ENCODE assay signal across 16 cellular contexts in genomic region chr10:86392723-86393094, GRCh38. TPM values are rescaled to one million over a fixed set of nuclear protein-coding genes. Genes with fewer than 3 reads are reported as not detected.
DNase-seq lines count a peak whose midpoint lies in the region; ATAC-seq and TF ChIP-seq lines count a peak whose summit lies in the region.
"Had no signal": no experiment of that assay in that cellular context is flagged by ENCODE, and none has a peak within 500 bp of the region (broad histone marks: within the 10 kb centered on the region; RNA-seq: fewer than 3 reads in every experiment).

No MANE protein-coding gene starts in this region.

- H3K4me2 ChIP-seq in trophoblast cell (ENCODE audit: low read length) = no peak overlapping the region

- TF ChIP-seq POLR2A in GM18526 (IDR thresholded peaks at IDR 0.05; ENCODE audit: extremely low read depth, insufficient read length) (peak; percentile 22), spleen (IDR thresholded peaks at IDR 0.05) (no peak)

- no CpG with 5 or more reads among the region's 7 CpGs for WGBS in trophoblast cell (ENCODE audit: extremely low coverage, insufficient coverage, insufficient read length)
- 62 to 73% (median 71%) methylated on average over 7 of the region's 7 CpGs for WGBS in spleen, 5 donors

- H3K4ac ChIP-seq in trophoblast cell (ENCODE audit: low read depth, low read length) = no peak overlapping the region

- CTCF ChIA-PET in activated naive CD4-positive, alpha-beta T cell treated with anti-CD3 and anti-CD28 coated beads for 36 hours (lab: Charles Lee) = interaction anchor here (3.0 kb wide), 1 partner anchor 191 kb away, joined by 12 read pairs; no protein-coding TSS in a partner anchor
- CTCF ChIA-PET in CD4-positive, alpha-beta T cell (lab: Charles Lee) = no interaction called here

- no peak overlapping the region for H2BK5ac ChIP-seq in trophoblast cell (ENCODE audit: low read depth, low read length, poor library complexity)

- TF ChIP-seq CTCF in spleen (IDR thresholded peaks at IDR 0.05 in 8 of 11, conservative IDR thresholded peaks at IDR 0.05 in 3 of 11) = no peak
- no peak for TF ChIP-seq CTCF in CD4-positive, alpha-beta T cell (IDR thresholded peaks at IDR 0.05)

- POLR2A ChIA-PET in CD4-positive, alpha-beta T cell (lab: Charles Lee) = no interaction called here

- no peak overlapping the region for H2BK12ac ChIP-seq in trophoblast cell (ENCODE audit: low read length)

- no peak overlapping the region for H3K27ac Mint-ChIP-seq in activated naive CD4-positive, alpha-beta T cell treated with anti-CD3 and anti-CD28 coated beads for 36 hours
- no peak overlapping the region for H3K27ac Mint-ChIP-seq in CD4-positive, alpha-beta T cell

- H3K36me3 ChIP-seq in trophoblast cell (ENCODE audit: control insufficient read depth in 1 of 2, insufficient read depth in 2 of 2, low read length in 2 of 2) = no peaks in the 10 kb centered on the region
- H3K36me3 ChIP-seq in spleen = no peaks in the 10 kb centered on the region
- H3K36me3 ChIP-seq: right lobe of liver, upper lobe of left lung had no signal

- no peak overlapping the region for H4K8ac ChIP-seq in trophoblast cell (ENCODE audit: low read depth, low read length)

- no peaks in the 10 kb centered on the region for H3K9me3 Mint-ChIP-seq in activated naive CD4-positive, alpha-beta T cell treated with anti-CD3 and anti-CD28 coated beads for 36 hours
- no peaks in the 10 kb centered on the region for H3K9me3 Mint-ChIP-seq in activated T-cell treated with anti-CD3 and anti-CD28 coated beads, Interleukin-2, amount 50 U/mL, for 4 hours
- no peaks in the 10 kb centered on the region for H3K9me3 Mint-ChIP-seq in CD4-positive, alpha-beta T cell

- no peak overlapping the region for H2BK120ac ChIP-seq in trophoblast cell (ENCODE audit: insufficient read depth, low read length, poor library complexity)

- H4K91ac ChIP-seq in trophoblast cell (ENCODE audit: low read depth, low read length) = no peak overlapping the region

- H4K12ac ChIP-seq in trophoblast cell (ENCODE audit: low read depth, low read length) = no peak overlapping the region

- no peaks in the 10 kb centered on the region for H3K79me1 ChIP-seq in trophoblast cell (ENCODE audit: low read length)

- H3K4me3 ChIP-seq in trophoblast cell (ENCODE audit: low read depth, low read length) (peak overlapping the region; percentile 46), spleen (no peak overlapping the region)
- H3K4me3 ChIP-seq: right lobe of liver, upper lobe of left lung had no signal

- ATAC-seq in GM21528 (IDR thresholded peaks at IDR 0.05; ENCODE audit: low FRiP score, unreplicated experiment) (peak; percentile 70), HG03159 (IDR thresholded peaks at IDR 0.05; ENCODE audit: unreplicated experiment) (peak; percentile 47)
- no peak for ATAC-seq in activated T-cell treated with anti-CD3 and anti-CD28 coated beads, Interleukin-2, amount 50 U/mL, for 4 hours
- no peak for ATAC-seq in CD4-positive, alpha-beta T cell (ENCODE audit: poor library complexity)
- ATAC-seq: right lobe of liver had no signal

- intact Hi-C loops in activated naive CD4-positive, alpha-beta T cell treated with anti-CD3 and anti-CD28 coated beads for 36 hours (cut with micrococcal nuclease) = no loop called here
- intact Hi-C loops in spleen (cut with DNase I; ENCODE audit: low total_unique reads) = no loop called here
- intact Hi-C loops in CD4-positive, alpha-beta T cell (cut with DNase I, micrococcal nuclease) = no loop called here

- DNase-seq in trophoblast cell (no peak), spleen (no peak)
- no peak for DNase-seq in activated naive CD4-positive, alpha-beta T cell treated with anti-CD3 and anti-CD28 coated beads for 36 hours
- no peak for DNase-seq in activated T-cell treated with anti-CD3 and anti-CD28 coated beads, Interleukin-2, amount 50 U/mL, for 4 hours
- no peak for DNase-seq in CD4-positive, alpha-beta T cell
- DNase-seq: activated CD4-positive, alpha-beta T cell treated with anti-CD3 and anti-CD28 coated beads for 4 hours; activated gamma-delta T cell treated with Interleukin-2 at 50 U/mL for 16 hours; cerebellar nuclear complex; MV-4-11; NCI-H774; upper lobe of left lung had no signal

- H3K27me3 ChIP-seq in trophoblast cell (ENCODE audit: insufficient read depth, low read length) = no peaks in the 10 kb centered on the region
- peaks cover 0 to 90% (median 36%) of the 10 kb centered on the region in 7 donors for H3K27me3 ChIP-seq in spleen (replicated peaks in 1 of 7)
- peaks cover 14% of the 10 kb centered on the region for H3K27me3 ChIP-seq in CD4-positive, alpha-beta T cell (ENCODE audit: control insufficient read depth, insufficient read depth, low read length)
- H3K27me3 ChIP-seq: right lobe of liver had no signal

- no peak overlapping the region for H3K14ac ChIP-seq in trophoblast cell (ENCODE audit: low read length)

- H3K27ac ChIP-seq in trophoblast cell (ENCODE audit: low read depth, low read length) (no peak overlapping the region), spleen (no peak overlapping the region)
- H3K27ac ChIP-seq in CD4-positive, alpha-beta T cell (ENCODE audit: low read depth, low read length) = no peak overlapping the region
- H3K27ac ChIP-seq: right lobe of liver, upper lobe of left lung had no signal

- H3K27me3 Mint-ChIP-seq in activated naive CD4-positive, alpha-beta T cell treated with anti-CD3 and anti-CD28 coated beads for 36 hours (ENCODE audit: low read depth) = peaks cover 18% of the 10 kb centered on the region
- H3K27me3 Mint-ChIP-seq in activated T-cell treated with anti-CD3 and anti-CD28 coated beads, Interleukin-2, amount 50 U/mL, for 4 hours (ENCODE audit: low read depth) = peaks cover 30% of the 10 kb centered on the region
- H3K27me3 Mint-ChIP-seq in CD4-positive, alpha-beta T cell = peaks cover 30% of the 10 kb centered on the region

- H3K18ac ChIP-seq in trophoblast cell (ENCODE audit: low read length) = no peak overlapping the region

- no peak overlapping the region for H2AFZ ChIP-seq in trophoblast cell (ENCODE audit: insufficient read depth, low read length, poor library complexity)

- peaks cover 5% of the 10 kb centered on the region for H3K9me3 ChIP-seq in trophoblast cell (ENCODE audit: insufficient read depth, low read depth, low read length)
- no peaks in the 10 kb centered on the region for H3K9me3 ChIP-seq in spleen
- no peaks in the 10 kb centered on the region for H3K9me3 ChIP-seq in CD4-positive, alpha-beta T cell (ENCODE audit: control insufficient read depth, low read length)
- H3K9me3 ChIP-seq: right lobe of liver, upper lobe of left lung had no signal

- no peak overlapping the region for H3K23ac ChIP-seq in trophoblast cell (ENCODE audit: low read length)

- peaks cover 7% of the 10 kb centered on the region for H3K4me1 Mint-ChIP-seq in activated naive CD4-positive, alpha-beta T cell treated with anti-CD3 and anti-CD28 coated beads for 36 hours (ENCODE audit: low read depth)
- H3K4me1 Mint-ChIP-seq in activated T-cell treated with anti-CD3 and anti-CD28 coated beads, Interleukin-2, amount 50 U/mL, for 4 hours (ENCODE audit: low read depth) = peaks cover 10% of the 10 kb centered on the region
- peaks cover 15% of the 10 kb centered on the region for H3K4me1 Mint-ChIP-seq in CD4-positive, alpha-beta T cell (ENCODE audit: low read depth)

- no peak overlapping the region for H3K4me3 Mint-ChIP-seq in activated naive CD4-positive, alpha-beta T cell treated with anti-CD3 and anti-CD28 coated beads for 36 hours
- no peak overlapping the region for H3K4me3 Mint-ChIP-seq in activated T-cell treated with anti-CD3 and anti-CD28 coated beads, Interleukin-2, amount 50 U/mL, for 4 hours
- H3K4me3 Mint-ChIP-seq in CD4-positive, alpha-beta T cell = no peak overlapping the region

- H3K79me2 ChIP-seq in trophoblast cell (ENCODE audit: control insufficient read depth, insufficient read depth, low read length, poor library complexity) = no peaks in the 10 kb centered on the region

- no peaks in the 10 kb centered on the region for H3K36me3 Mint-ChIP-seq in activated naive CD4-positive, alpha-beta T cell treated with anti-CD3 and anti-CD28 coated beads for 36 hours (ENCODE audit: low read depth)
- no peaks in the 10 kb centered on the region for H3K36me3 Mint-ChIP-seq in activated T-cell treated with anti-CD3 and anti-CD28 coated beads, Interleukin-2, amount 50 U/mL, for 4 hours (ENCODE audit: insufficient read depth)
- H3K36me3 Mint-ChIP-seq in CD4-positive, alpha-beta T cell (ENCODE audit: low read depth) = no peaks in the 10 kb centered on the region

- H3K4me1 ChIP-seq in trophoblast cell (ENCODE audit: control insufficient read depth in 1 of 2, insufficient read depth in 2 of 2, low read length in 2 of 2) = peaks cover 0 to 4% of the 10 kb centered on the region in 2 experiments
- peaks cover 0 to 12% (median 8%) of the 10 kb centered on the region in 6 donors for H3K4me1 ChIP-seq in spleen
- H3K4me1 ChIP-seq: right lobe of liver had no signal

- H3K9ac ChIP-seq in trophoblast cell (ENCODE audit: low read length) = no peak overlapping the region

- H2AK5ac ChIP-seq in trophoblast cell (ENCODE audit: low read length) = no peak overlapping the region

RNA-seq across cellular contexts. Expression of gene GRID1, which starts 26.1 kb away (rescaled TPM):
- 0.15 and 0.32 TPM in 2 replicates for polyA plus RNA-seq in trophoblast cell (2013)
- total RNA-seq in activated naive CD4-positive, alpha-beta T cell treated with anti-CD3 and anti-CD28 coated beads for 36 hours = not detected
- not detected for total RNA-seq in activated T-cell treated with anti-CD3 and anti-CD28 coated beads, Interleukin-2, amount 50 U/mL, for 4 hours
- under 1 TPM in 4 of 7 donors, not detected in 3; 0.10 to 0.42 (median 0.17) TPM for total RNA-seq in spleen
- under 1 TPM in 2 of 3 donors, not detected in 1; 0.06 to 0.18 TPM for polyA plus RNA-seq in spleen
- not detected for total RNA-seq in CD4-positive, alpha-beta T cell
- total RNA-seq: myocyte had no signal

Comparison
In these comparisons a context has a peak if more than half of its experiments do, and no peak if none do; other contexts are left out.
1. ATAC-seq: peak in GM21528 (single experiment) and HG03159 (single experiment); none in activated T-cell treated with anti-CD3 and anti-CD28 coated beads, Interleukin-2, amount 50 U/mL, for 4 hours (0 of 2) and CD4-positive, alpha-beta T cell (single experiment).